In the genomic region with DNA sequence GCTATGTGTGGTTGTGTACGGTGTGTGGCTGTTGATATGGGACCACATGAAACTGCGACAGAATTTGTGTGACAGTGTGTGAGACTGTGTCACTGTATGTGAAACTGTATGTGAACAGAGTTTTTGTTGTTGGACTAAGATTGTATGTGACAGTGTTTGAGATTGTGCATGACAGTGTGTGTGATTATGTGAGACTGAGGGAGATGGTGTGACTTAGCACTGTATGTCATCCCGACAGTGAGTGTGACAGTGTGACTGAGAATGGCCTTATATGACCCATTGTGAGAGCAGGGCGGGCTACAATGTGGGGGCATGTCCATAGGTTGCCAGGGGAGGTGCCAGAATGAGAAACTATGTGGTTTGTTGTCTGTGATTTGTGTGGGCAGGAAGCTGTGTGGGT, we compare ENCODE assay signal across 1 cellular context.
TF ChIP-seq lines count a peak whose summit lies in the region.

No MANE protein-coding gene starts in this region.

TF ChIP-seq in WTC11, 78 proteins besides CTCF, POLR2A, EP300 and RAD21 (continued from another document):
- TF ChIP-seq, protein P1, sequence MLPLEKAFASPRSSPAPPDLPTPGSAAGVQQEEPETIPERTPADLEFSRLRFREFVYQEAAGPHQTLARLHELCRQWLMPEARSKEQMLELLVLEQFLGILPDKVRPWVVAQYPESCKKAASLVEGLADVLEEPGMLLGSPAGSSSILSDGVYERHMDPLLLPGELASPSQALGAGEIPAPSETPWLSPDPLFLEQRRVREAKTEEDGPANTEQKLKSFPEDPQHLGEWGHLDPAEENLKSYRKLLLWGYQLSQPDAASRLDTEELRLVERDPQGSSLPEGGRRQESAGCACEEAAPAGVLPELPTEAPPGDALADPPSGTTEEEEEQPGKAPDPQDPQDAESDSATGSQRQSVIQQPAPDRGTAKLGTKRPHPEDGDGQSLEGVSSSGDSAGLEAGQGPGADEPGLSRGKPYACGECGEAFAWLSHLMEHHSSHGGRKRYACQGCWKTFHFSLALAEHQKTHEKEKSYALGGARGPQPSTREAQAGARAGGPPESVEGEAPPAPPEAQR (CRISPR knock-in tag; IDR thresholded peaks at IDR 0.05), result no peak
- TF ChIP-seq, protein P2, sequence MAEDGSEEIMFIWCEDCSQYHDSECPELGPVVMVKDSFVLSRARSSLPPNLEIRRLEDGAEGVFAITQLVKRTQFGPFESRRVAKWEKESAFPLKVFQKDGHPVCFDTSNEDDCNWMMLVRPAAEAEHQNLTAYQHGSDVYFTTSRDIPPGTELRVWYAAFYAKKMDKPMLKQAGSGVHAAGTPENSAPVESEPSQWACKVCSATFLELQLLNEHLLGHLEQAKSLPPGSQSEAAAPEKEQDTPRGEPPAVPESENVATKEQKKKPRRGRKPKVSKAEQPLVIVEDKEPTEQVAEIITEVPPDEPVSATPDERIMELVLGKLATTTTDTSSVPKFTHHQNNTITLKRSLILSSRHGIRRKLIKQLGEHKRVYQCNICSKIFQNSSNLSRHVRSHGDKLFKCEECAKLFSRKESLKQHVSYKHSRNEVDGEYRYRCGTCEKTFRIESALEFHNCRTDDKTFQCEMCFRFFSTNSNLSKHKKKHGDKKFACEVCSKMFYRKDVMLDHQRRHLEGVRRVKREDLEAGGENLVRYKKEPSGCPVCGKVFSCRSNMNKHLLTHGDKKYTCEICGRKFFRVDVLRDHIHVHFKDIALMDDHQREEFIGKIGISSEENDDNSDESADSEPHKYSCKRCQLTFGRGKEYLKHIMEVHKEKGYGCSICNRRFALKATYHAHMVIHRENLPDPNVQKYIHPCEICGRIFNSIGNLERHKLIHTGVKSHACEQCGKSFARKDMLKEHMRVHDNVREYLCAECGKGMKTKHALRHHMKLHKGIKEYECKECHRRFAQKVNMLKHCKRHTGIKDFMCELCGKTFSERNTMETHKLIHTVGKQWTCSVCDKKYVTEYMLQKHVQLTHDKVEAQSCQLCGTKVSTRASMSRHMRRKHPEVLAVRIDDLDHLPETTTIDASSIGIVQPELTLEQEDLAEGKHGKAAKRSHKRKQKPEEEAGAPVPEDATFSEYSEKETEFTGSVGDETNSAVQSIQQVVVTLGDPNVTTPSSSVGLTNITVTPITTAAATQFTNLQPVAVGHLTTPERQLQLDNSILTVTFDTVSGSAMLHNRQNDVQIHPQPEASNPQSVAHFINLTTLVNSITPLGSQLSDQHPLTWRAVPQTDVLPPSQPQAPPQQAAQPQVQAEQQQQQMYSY (CRISPR knock-in tag; IDR thresholded peaks at IDR 0.05), result no peak
